9 cellular contexts compared by ENCODE assay signal in genomic region chr12:67758119-67758873, GRCh38.
DNase-seq lines count a peak whose midpoint lies in the region; ATAC-seq, FAIRE-seq and TF ChIP-seq lines count a peak whose summit lies in the region.
"Had no signal": no experiment of that assay in that cellular context is flagged by ENCODE, and none has a peak within 500 bp of the region (broad histone marks: within the 10 kb centered on the region; RNA-seq: fewer than 3 reads in every experiment).

No MANE protein-coding gene starts in this region.

- H3K9me3 ChIP-seq in OCI-LY3 (ENCODE audit: insufficient read depth, low read length), result no peaks in the 10 kb centered on the region

- H3K79me2 ChIP-seq in OCI-LY3 (ENCODE audit: low read length), result no peaks in the 10 kb centered on the region

- H3K27me3 ChIP-seq in OCI-LY3 (ENCODE audit: low read depth, low read length), result peaks cover 15% of the 10 kb centered on the region; the same call in 1 of the 2 replicates

- H3K4me2 ChIP-seq in OCI-LY3 (ENCODE audit: low read length), result peak overlapping the region; percentile 54; the same call in 1 of the 2 replicates

- H3K4me1 ChIP-seq in OCI-LY3 (ENCODE audit: low read length), result peaks cover 49% of the 10 kb centered on the region

- TF ChIP-seq POLR2A in GM12892 (IDR thresholded peaks at IDR 0.05; ENCODE audit: low read depth, low read length), result no peak

- peak; percentile 44 for FAIRE-seq in GM12892 (lab: Jason Lieb, UNC)

- peak overlapping the region; percentile 23; the same call in 1 of the 2 replicates for H3K4me3 ChIP-seq in OCI-LY3 (ENCODE audit: low read length)

- no peaks in the 10 kb centered on the region for H4K20me1 ChIP-seq in OCI-LY3 (ENCODE audit: insufficient read depth, low read length)

- TF ChIP-seq CTCF in OCI-LY3 (IDR thresholded peaks at IDR 0.05; ENCODE audit: low read depth, low read length), result no peak

- H3K9ac ChIP-seq in OCI-LY3 (ENCODE audit: low read length), result no peak overlapping the region

- intact Hi-C loops in posterior vena cava (cut with DNase I), result no loop called here

- ATAC-seq in GM19452 (IDR thresholded peaks at IDR 0.05; ENCODE audit: unreplicated experiment), result peak; percentile 97
- ATAC-seq in HG03060 (IDR thresholded peaks at IDR 0.05; ENCODE audit: low read depth, unreplicated experiment), result peak; percentile 97

- DNase-seq in GM12892 (ENCODE audit: insufficient read length) (peak; percentile 33), posterior vena cava (ENCODE audit: low spot score) (no peak), AG08396 (ENCODE audit: low spot score) (no peak), amygdala (lab: John Stamatoyannopoulos, UW) (no peak), NCI-H2196 treated with DMSO at 0.1 percent for 48 hours (lab: John Stamatoyannopoulos, UW; ENCODE audit: unreplicated experiment) (no peak)
- DNase-seq: COR-L47 had no signal

- H3K27ac ChIP-seq in OCI-LY3 (ENCODE audit: low read length), result no peak overlapping the region

- no peak overlapping the region for H2AFZ ChIP-seq in OCI-LY3 (ENCODE audit: low read depth, low read length)

- peaks cover 3% of the 10 kb centered on the region for H3K36me3 ChIP-seq in OCI-LY3 (replicated peaks; ENCODE audit: low read depth, low read length)
